Comparison of ENCODE assay signal across 13 cellular contexts in genomic region chr2:3470856-3471737, GRCh38. TPM values are rescaled to one million over a fixed set of nuclear protein-coding genes. Genes with fewer than 3 reads are reported as not detected.
DNase-seq lines count a peak whose midpoint lies in the region; ATAC-seq and TF ChIP-seq lines count a peak whose summit lies in the region.
"Had no signal": no experiment of that assay in that cellular context is flagged by ENCODE, and none has a peak within 500 bp of the region (broad histone marks: within the 10 kb centered on the region; RNA-seq: fewer than 3 reads in every experiment).

No MANE protein-coding gene starts in this region.

- ATAC-seq in GM21526 (IDR thresholded peaks at IDR 0.05; ENCODE audit: low FRiP score, unreplicated experiment): no peak

- H3K4me3 ChIP-seq in cardiac fibroblast (replicated peaks in 1 of 2; ENCODE audit: low read depth in 2 of 2, low read length in 2 of 2) (no peak overlapping the region), hepatocyte (no peak overlapping the region), smooth muscle cell (no peak overlapping the region)

- H3K4me2 ChIP-seq in hepatocyte: no peak overlapping the region
- H3K4me2 ChIP-seq in smooth muscle cell: peak overlapping the region; percentile 26

- no peaks in the 10 kb centered on the region for H3K9me3 Mint-ChIP-seq in HFFc6
- H3K9me3 Mint-ChIP-seq in activated CD4-positive, alpha-beta memory T cell treated with anti-CD3 and anti-CD28 coated beads for 36 hours: no peaks in the 10 kb centered on the region
- H3K9me3 Mint-ChIP-seq: activated B cell treated with CpG ODN at 0.5 μM for 24 hours; dendritic cell treated with granulocyte-macrophage colony-stimulating factor and Interleukin-4, amounts not matched to agents 40 ng/mL and 50 ng/mL, for 4 days; memory B cell had no signal

- H3K79me2 ChIP-seq in hepatocyte: no peaks in the 10 kb centered on the region
- H3K79me2 ChIP-seq in smooth muscle cell (ENCODE audit: low read depth): no peaks in the 10 kb centered on the region

- H3K27ac ChIP-seq in hepatocyte (peak overlapping the region; percentile 44), smooth muscle cell (ENCODE audit: low read depth) (peak overlapping the region; percentile 60)

- H3K27ac Mint-ChIP-seq in HFFc6: peak overlapping the region; percentile 91
- no peak overlapping the region for H3K27ac Mint-ChIP-seq in activated CD4-positive, alpha-beta memory T cell treated with anti-CD3 and anti-CD28 coated beads for 36 hours
- H3K27ac Mint-ChIP-seq: activated B cell treated with CpG ODN at 0.5 μM for 24 hours; dendritic cell treated with granulocyte-macrophage colony-stimulating factor and Interleukin-4, amounts not matched to agents 40 ng/mL and 50 ng/mL, for 4 days had no signal

- H3K27me3 ChIP-seq in hepatocyte: no peaks in the 10 kb centered on the region
- no peaks in the 10 kb centered on the region for H3K27me3 ChIP-seq in smooth muscle cell (ENCODE audit: low read depth)

- POLR2A ChIA-PET in activated CD4-positive, alpha-beta memory T cell treated with anti-CD3 and anti-CD28 coated beads for 36 hours (lab: Charles Lee): no interaction called here

- no peaks in the 10 kb centered on the region for H4K20me1 ChIP-seq in hepatocyte (ENCODE audit: insufficient read depth, poor library complexity, severe bottlenecking)
- H4K20me1 ChIP-seq in smooth muscle cell (ENCODE audit: low read depth): no peaks in the 10 kb centered on the region

- no peak for DNase-seq in HFFc6
- DNase-seq in cardiac fibroblast (ENCODE audit: low read depth in 2 of 2): peak; percentile 38
- no peak for DNase-seq in hepatocyte (ENCODE audit: low spot score)
- DNase-seq in smooth muscle cell (lab: John Stamatoyannopoulos, UW; ENCODE audit: unreplicated experiment): no peak
- no peak for DNase-seq in activated naive CD4-positive, alpha-beta T cell treated with Interleukin-2 at 50 U/mL for 16 hours
- DNase-seq in activated CD4-positive, alpha-beta memory T cell treated with anti-CD3 and anti-CD28 coated beads for 36 hours: no peak
- no peak for DNase-seq in stimulated activated CD4-positive, alpha-beta T cell treated with anti-CD3 and anti-CD28 coated beads, Interleukin-4, amount 100 ng/mL, for 24 hours
- DNase-seq: activated B cell treated with CpG ODN at 0.5 μM for 24 hours, NCI-H187 treated with DMSO at 0.1 percent for 48 hours, NCI-H774 had no signal

- H3K9ac ChIP-seq in smooth muscle cell (ENCODE audit: low read depth): no peak overlapping the region

- 91% methylated on average over 17 of the region's 17 CpGs for WGBS in hepatocyte (ENCODE audit: low lambda C conversion rate, missing lambda C conversion rate)
- 96% methylated on average over 17 of the region's 17 CpGs for WGBS in smooth muscle cell (ENCODE audit: low lambda C conversion rate)

- H2AFZ ChIP-seq in hepatocyte (no peak overlapping the region), smooth muscle cell (ENCODE audit: low read depth) (no peak overlapping the region)

- no peaks in the 10 kb centered on the region for H3K9me2 ChIP-seq in hepatocyte (replicated peaks; ENCODE audit: insufficient read depth)

- H3K4me1 ChIP-seq in hepatocyte (ENCODE audit: insufficient read depth) (no peaks in the 10 kb centered on the region), smooth muscle cell (ENCODE audit: low read depth) (no peaks in the 10 kb centered on the region)

- H3K36me3 ChIP-seq in hepatocyte (replicated peaks; ENCODE audit: insufficient read depth, low read depth) (no peaks in the 10 kb centered on the region), smooth muscle cell (ENCODE audit: low read depth) (no peaks in the 10 kb centered on the region)

- CTCF ChIA-PET in activated CD4-positive, alpha-beta memory T cell treated with anti-CD3 and anti-CD28 coated beads for 36 hours (lab: Charles Lee): no interaction called here

- peaks cover 3% of the 10 kb centered on the region for H3K27me3 Mint-ChIP-seq in HFFc6 (ENCODE audit: insufficient read depth)
- H3K27me3 Mint-ChIP-seq in activated CD4-positive, alpha-beta memory T cell treated with anti-CD3 and anti-CD28 coated beads for 36 hours: no peaks in the 10 kb centered on the region
- H3K27me3 Mint-ChIP-seq: activated B cell treated with CpG ODN at 0.5 μM for 24 hours; dendritic cell treated with granulocyte-macrophage colony-stimulating factor and Interleukin-4, amounts not matched to agents 40 ng/mL and 50 ng/mL, for 4 days; memory B cell had no signal

- no peaks in the 10 kb centered on the region for H3K9me3 ChIP-seq in hepatocyte (ENCODE audit: low read depth)
- H3K9me3 ChIP-seq in smooth muscle cell (replicated peaks; ENCODE audit: low read depth): no peaks in the 10 kb centered on the region

- H3K4me3 Mint-ChIP-seq in HFFc6: peak overlapping the region; percentile 60; the same call in 1 of the 2 replicates
- no peak overlapping the region for H3K4me3 Mint-ChIP-seq in activated CD4-positive, alpha-beta memory T cell treated with anti-CD3 and anti-CD28 coated beads for 36 hours
- H3K4me3 Mint-ChIP-seq: activated B cell treated with CpG ODN at 0.5 μM for 24 hours; dendritic cell treated with granulocyte-macrophage colony-stimulating factor and Interleukin-4, amounts not matched to agents 40 ng/mL and 50 ng/mL, for 4 days; memory B cell had no signal

- H3K36me3 Mint-ChIP-seq in HFFc6 (ENCODE audit: low read depth): peaks cover 24% of the 10 kb centered on the region
- H3K36me3 Mint-ChIP-seq in activated CD4-positive, alpha-beta memory T cell treated with anti-CD3 and anti-CD28 coated beads for 36 hours: peaks cover 21% of the 10 kb centered on the region

- TF ChIP-seq CTCF in HFFc6 (IDR thresholded peaks at IDR 0.05) (no peak), cardiac fibroblast (IDR thresholded peaks at IDR 0.05; ENCODE audit: low read depth, low read length) (no peak), hepatocyte (IDR thresholded peaks at IDR 0.05; ENCODE audit: poor library complexity) (no peak), smooth muscle cell (IDR thresholded peaks at IDR 0.05; ENCODE audit: borderline replicate concordance, insufficient read depth, poor library complexity, severe bottlenecking) (no peak)

- peaks cover 39% of the 10 kb centered on the region for H3K4me1 Mint-ChIP-seq in HFFc6 (ENCODE audit: low read depth)
- H3K4me1 Mint-ChIP-seq in activated CD4-positive, alpha-beta memory T cell treated with anti-CD3 and anti-CD28 coated beads for 36 hours (ENCODE audit: low read depth): no peaks in the 10 kb centered on the region
- H3K4me1 Mint-ChIP-seq: activated B cell treated with CpG ODN at 0.5 μM for 24 hours, memory B cell had no signal

- H3F3A ChIP-seq in smooth muscle cell (ENCODE audit: low read depth): no peaks in the 10 kb centered on the region

- intact Hi-C loops in activated CD4-positive, alpha-beta memory T cell treated with anti-CD3 and anti-CD28 coated beads for 36 hours (cut with micrococcal nuclease): no loop called here

RNA-seq across cellular contexts. Expression of gene ADI1, which starts 48.2 kb away (rescaled TPM):
- total RNA-seq in HFFc6 (2021; fragmentation: NEBNext Ultra II Directional; extraction: Animal tissue kit (Norgen Biotek cat#: 25700)): 10 to 100 TPM; 66.6 to 94.2 (median 75.5) TPM
- total RNA-seq in hepatocyte (97.7 and 106 TPM in 2 replicates), smooth muscle cell (19.0 and 27.3 TPM in 2 replicates)
- polyA plus RNA-seq in hepatocyte (154 and 204 TPM in 2 replicates), smooth muscle cell (30.9 and 35.0 TPM in 2 replicates)
- 10 to 100 TPM; 36.0 to 36.4 TPM for total RNA-seq in activated CD4-positive, alpha-beta memory T cell treated with anti-CD3 and anti-CD28 coated beads for 36 hours

Comparison
In these comparisons a context has a peak if more than half of its experiments do, and no peak if none do; other contexts are left out.
1. DNase-seq: peak in cardiac fibroblast (2 of 2); none in HFFc6 (single experiment), hepatocyte (single experiment), smooth muscle cell (single experiment), activated naive CD4-positive, alpha-beta T cell treated with Interleukin-2 at 50 U/mL for 16 hours (single experiment), activated CD4-positive, alpha-beta memory T cell treated with anti-CD3 and anti-CD28 coated beads for 36 hours (single experiment) and stimulated activated CD4-positive, alpha-beta T cell treated with anti-CD3 and anti-CD28 coated beads, Interleukin-4, amount 100 ng/mL, for 24 hours (single experiment).